In genomic region chr10:124650820-124651401, GRCh38 we compare ENCODE assay signal across 9 cellular contexts.
DNase-seq lines count a peak whose midpoint lies in the region; ATAC-seq and TF ChIP-seq lines count a peak whose summit lies in the region.
"Had no signal": no experiment of that assay in that cellular context is flagged by ENCODE, and none has a peak within 500 bp of the region (broad histone marks: within the 10 kb centered on the region; RNA-seq: fewer than 3 reads in every experiment).

No MANE protein-coding gene starts in this region.

- no peak for TF ChIP-seq CTCF in uterus (IDR thresholded peaks at IDR 0.05)
- no peak for TF ChIP-seq CTCF in esophagus muscularis mucosa (IDR thresholded peaks at IDR 0.05)

- H3K9me3 ChIP-seq in uterus = no peaks in the 10 kb centered on the region
- H3K9me3 ChIP-seq in esophagus muscularis mucosa = no peaks in the 10 kb centered on the region
- H3K9me3 ChIP-seq: A549 had no signal

- peak overlapping the region; percentile 52 for H3K4me3 Mint-ChIP-seq in activated T-helper 17 cell treated with anti-CD3 and anti-CD28 coated beads, Interleukin-2, amount 50 U/mL, for 72 hours
- peak overlapping the region; percentile 56 to 88 (median 72) for H3K4me3 Mint-ChIP-seq in naive thymus-derived CD8-positive, alpha-beta T cell

- peaks cover 17 to 39% of the 10 kb centered on the region in 2 donors for H3K4me1 ChIP-seq in uterus
- peaks cover 65 to 89% (median 86%) of the 10 kb centered on the region in 4 donors for H3K4me1 ChIP-seq in esophagus muscularis mucosa

- 78% methylated on average over 12 of the region's 13 CpGs for whole genome bisulfite sequencing in esophagus muscularis mucosa

- no peaks in the 10 kb centered on the region for H3K27me3 Mint-ChIP-seq in activated T-helper 17 cell treated with anti-CD3 and anti-CD28 coated beads, Interleukin-2, amount 50 U/mL, for 72 hours
- no peaks in the 10 kb centered on the region for H3K27me3 Mint-ChIP-seq in naive thymus-derived CD8-positive, alpha-beta T cell

- H3K4me1 Mint-ChIP-seq in activated T-helper 17 cell treated with anti-CD3 and anti-CD28 coated beads, Interleukin-2, amount 50 U/mL, for 72 hours = peaks cover 52% of the 10 kb centered on the region
- peaks cover 42 to 98% (median 81%) of the 10 kb centered on the region in 4 donors for H3K4me1 Mint-ChIP-seq in naive thymus-derived CD8-positive, alpha-beta T cell

- POLR2A ChIA-PET in naive thymus-derived CD8-positive, alpha-beta T cell (lab: Charles Lee) = interaction anchor here (0.8 to 5.9 kb wide), 10 partner anchors 10 to 90 kb away, joined by 3 to 56 read pairs (median 4); no protein-coding TSS in a partner anchor

- H3K9me3 Mint-ChIP-seq in activated T-helper 17 cell treated with anti-CD3 and anti-CD28 coated beads, Interleukin-2, amount 50 U/mL, for 72 hours = no peaks in the 10 kb centered on the region
- no peaks in the 10 kb centered on the region for H3K9me3 Mint-ChIP-seq in naive thymus-derived CD8-positive, alpha-beta T cell

- TF ChIP-seq EP300 in esophagus muscularis mucosa (IDR thresholded peaks at IDR 0.05) = no peak

- DNase-seq in Right ventricle myocardium superior (peak; percentile 38), left cardiac atrium (no peak), uterus (no peak), esophagus muscularis mucosa (ENCODE audit: extremely low spot score) (no peak), NCI-H146 treated with DMSO at 0.1 percent for 48 hours (lab: John Stamatoyannopoulos, UW; ENCODE audit: unreplicated experiment) (no peak), RPMI8226 (no peak)
- DNase-seq in naive thymus-derived CD8-positive, alpha-beta T cell = peak; percentile 17 to 80 (median 68)

- H3K27ac ChIP-seq in uterus (peak overlapping the region; percentile 23 to 84), esophagus muscularis mucosa (replicated peaks in 1 of 4) (peak overlapping the region in 1 of 4 donors; percentile 35)
- H3K27ac ChIP-seq: A549 had no signal

- ATAC-seq in Right ventricle myocardium superior (ENCODE audit: poor library complexity) = no peak
- ATAC-seq in left cardiac atrium = no peak
- peak; percentile 68 for ATAC-seq in activated T-helper 17 cell treated with anti-CD3 and anti-CD28 coated beads, Interleukin-2, amount 50 U/mL, for 72 hours (replicated peaks)
- peak; percentile 78 to 80 for ATAC-seq in naive thymus-derived CD8-positive, alpha-beta T cell
- ATAC-seq: A549 had no signal

- H3K27me3 ChIP-seq in uterus = no peaks in the 10 kb centered on the region
- no peaks in the 10 kb centered on the region for H3K27me3 ChIP-seq in esophagus muscularis mucosa

- intact Hi-C loops in Right ventricle myocardium superior (cut with DNase I) = no loop called here
- intact Hi-C loops in left cardiac atrium (cut with DNase I) = no loop called here
- intact Hi-C loops in uterus (cut with DNase I; ENCODE audit: low total_unique reads) = no loop called here
- intact Hi-C loops in esophagus muscularis mucosa (cut with DNase I) = no loop called here

- no peaks in the 10 kb centered on the region for H3K36me3 Mint-ChIP-seq in activated T-helper 17 cell treated with anti-CD3 and anti-CD28 coated beads, Interleukin-2, amount 50 U/mL, for 72 hours (ENCODE audit: low read depth)
- H3K36me3 Mint-ChIP-seq in naive thymus-derived CD8-positive, alpha-beta T cell = no peaks in the 10 kb centered on the region

- H3K4me3 ChIP-seq in uterus (no peak overlapping the region), esophagus muscularis mucosa (no peak overlapping the region)
- H3K4me3 ChIP-seq: A549 had no signal

- peak overlapping the region; percentile 69 for H3K27ac Mint-ChIP-seq in activated T-helper 17 cell treated with anti-CD3 and anti-CD28 coated beads, Interleukin-2, amount 50 U/mL, for 72 hours
- peak overlapping the region; percentile 6 to 99 (median 90) for H3K27ac Mint-ChIP-seq in naive thymus-derived CD8-positive, alpha-beta T cell

- TF ChIP-seq POLR2A in uterus (IDR thresholded peaks at IDR 0.05) (no peak), esophagus muscularis mucosa (IDR thresholded peaks at IDR 0.05; ENCODE audit: low read depth) (no peak)

- H3K36me3 ChIP-seq in uterus = no peaks in the 10 kb centered on the region
- H3K36me3 ChIP-seq in esophagus muscularis mucosa = no peaks in the 10 kb centered on the region

Comparison
In these comparisons a context has a peak if more than half of its experiments do, and no peak if none do; other contexts are left out.
1. DNase-seq: peak in Right ventricle myocardium superior (single experiment) and naive thymus-derived CD8-positive, alpha-beta T cell (10 of 10); none in left cardiac atrium (single experiment), uterus (0 of 2), esophagus muscularis mucosa (single experiment), NCI-H146 treated with DMSO at 0.1 percent for 48 hours (single experiment) and RPMI8226 (single experiment).
2. ATAC-seq: peak in activated T-helper 17 cell treated with anti-CD3 and anti-CD28 coated beads, Interleukin-2, amount 50 U/mL, for 72 hours (single experiment) and naive thymus-derived CD8-positive, alpha-beta T cell (2 of 2); none in Right ventricle myocardium superior (single experiment) and left cardiac atrium (0 of 2).